ENCODE assay signal across 1 cellular context in genomic region chr12:53451661-53452158, GRCh38.
TF ChIP-seq lines count a peak whose summit lies in the region.

TSS of gene PCBP2 (plus strand) at chr12:53452102. CDS start at chr12:53454801, 2,699 bp downstream.

TF ChIP-seq in HepG2, 621 proteins besides CTCF, POLR2A, EP300 and RAD21 (continued from another document and continues in another):
- TF ChIP-seq ARID3A (IDR thresholded peaks at IDR 0.05; ENCODE audit: low read depth, low read length): peak; percentile 67
- TF ChIP-seq ARHGAP35 (CRISPR knock-in tag; IDR thresholded peaks at IDR 0.05; ENCODE audit: borderline replicate concordance): no peak
- no peak for TF ChIP-seq ZNF777 (CRISPR knock-in tag; IDR thresholded peaks at IDR 0.05)
- TF ChIP-seq TGIF2 (CRISPR knock-in tag; IDR thresholded peaks at IDR 0.05): peak; percentile 79; the same call in 1 of the 2 replicates
- TF ChIP-seq ZNF564 (CRISPR knock-in tag; IDR thresholded peaks at IDR 0.05): no peak; the same call in 1 of the 2 replicates
- TF ChIP-seq ZNF780A (CRISPR knock-in tag; IDR thresholded peaks at IDR 0.05): no peak
- no peak for TF ChIP-seq ZNF547 (CRISPR knock-in tag; IDR thresholded peaks at IDR 0.05)
- TF ChIP-seq ZNF432 (CRISPR knock-in tag; IDR thresholded peaks at IDR 0.05; ENCODE audit: borderline replicate concordance): no peak
- no peak for TF ChIP-seq SOX13 (IDR thresholded peaks at IDR 0.05)
- TF ChIP-seq SOX13 (CRISPR knock-in tag; conservative IDR thresholded peaks at IDR 0.05 in 1 of 2, IDR thresholded peaks at IDR 0.05 in 1 of 2): peak in 1 of 2 experiments; percentile 56; a peak in 2 of 4 replicates
- TF ChIP-seq ZNF639 (CRISPR knock-in tag; conservative IDR thresholded peaks at IDR 0.05): peak; percentile 86
- peak; percentile 73 for TF ChIP-seq MYC (CRISPR knock-in tag; IDR thresholded peaks at IDR 0.05; ENCODE audit: borderline replicate concordance)
- no peak for TF ChIP-seq CSRNP2 (CRISPR knock-in tag; conservative IDR thresholded peaks at IDR 0.05; ENCODE audit: low read depth)
- no peak for TF ChIP-seq ZNF34 (CRISPR knock-in tag; IDR thresholded peaks at IDR 0.05; ENCODE audit: borderline replicate concordance)
- TF ChIP-seq, protein P1, sequence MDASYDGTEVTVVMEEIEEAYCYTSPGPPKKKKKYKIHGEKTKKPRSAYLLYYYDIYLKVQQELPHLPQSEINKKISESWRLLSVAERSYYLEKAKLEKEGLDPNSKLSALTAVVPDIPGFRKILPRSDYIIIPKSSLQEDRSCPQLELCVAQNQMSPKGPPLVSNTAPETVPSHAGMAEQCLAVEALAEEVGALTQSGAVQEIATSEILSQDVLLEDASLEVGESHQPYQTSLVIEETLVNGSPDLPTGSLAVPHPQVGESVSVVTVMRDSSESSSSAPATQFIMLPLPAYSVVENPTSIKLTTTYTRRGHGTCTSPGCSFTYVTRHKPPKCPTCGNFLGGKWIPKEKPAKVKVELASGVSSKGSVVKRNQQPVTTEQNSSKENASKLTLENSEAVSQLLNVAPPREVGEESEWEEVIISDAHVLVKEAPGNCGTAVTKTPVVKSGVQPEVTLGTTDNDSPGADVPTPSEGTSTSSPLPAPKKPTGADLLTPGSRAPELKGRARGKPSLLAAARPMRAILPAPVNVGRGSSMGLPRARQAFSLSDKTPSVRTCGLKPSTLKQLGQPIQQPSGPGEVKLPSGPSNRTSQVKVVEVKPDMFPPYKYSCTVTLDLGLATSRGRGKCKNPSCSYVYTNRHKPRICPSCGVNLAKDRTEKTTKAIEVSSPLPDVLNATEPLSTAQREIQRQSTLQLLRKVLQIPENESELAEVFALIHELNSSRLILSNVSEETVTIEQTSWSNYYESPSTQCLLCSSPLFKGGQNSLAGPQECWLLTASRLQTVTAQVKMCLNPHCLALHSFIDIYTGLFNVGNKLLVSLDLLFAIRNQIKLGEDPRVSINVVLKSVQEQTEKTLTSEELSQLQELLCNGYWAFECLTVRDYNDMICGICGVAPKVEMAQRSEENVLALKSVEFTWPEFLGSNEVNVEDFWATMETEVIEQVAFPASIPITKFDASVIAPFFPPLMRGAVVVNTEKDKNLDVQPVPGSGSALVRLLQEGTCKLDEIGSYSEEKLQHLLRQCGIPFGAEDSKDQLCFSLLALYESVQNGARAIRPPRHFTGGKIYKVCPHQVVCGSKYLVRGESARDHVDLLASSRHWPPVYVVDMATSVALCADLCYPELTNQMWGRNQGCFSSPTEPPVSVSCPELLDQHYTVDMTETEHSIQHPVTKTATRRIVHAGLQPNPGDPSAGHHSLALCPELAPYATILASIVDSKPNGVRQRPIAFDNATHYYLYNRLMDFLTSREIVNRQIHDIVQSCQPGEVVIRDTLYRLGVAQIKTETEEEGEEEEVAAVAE (CRISPR knock-in tag; IDR thresholded peaks at IDR 0.05; ENCODE audit: borderline replicate concordance): 0 out of 2 replicates have a peak, but pooled peaks have one; percentile 54
- TF ChIP-seq HHEX (CRISPR knock-in tag; IDR thresholded peaks at IDR 0.05): peak; percentile 24; the same call in 1 of the 2 replicates
- TF ChIP-seq, protein P2, sequence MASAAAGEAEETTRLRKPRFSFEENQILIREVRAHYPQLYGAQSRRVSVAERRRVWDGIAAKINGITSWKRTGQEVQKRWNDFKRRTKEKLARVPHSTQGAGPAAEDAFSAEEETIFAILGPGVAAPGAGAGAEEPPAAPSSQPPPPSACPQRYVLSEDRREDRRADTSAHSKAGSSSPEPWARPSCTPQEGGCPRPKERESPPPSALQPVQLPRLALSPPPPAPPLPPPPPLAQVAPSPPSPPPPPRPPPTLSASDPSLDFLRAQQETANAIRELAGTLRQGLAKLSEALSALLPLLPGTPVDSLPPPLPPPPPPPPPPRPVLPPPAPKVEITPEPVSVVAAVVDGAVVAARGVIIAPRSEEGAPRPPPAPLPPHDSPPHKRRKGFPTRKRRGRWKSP (CRISPR knock-in tag; IDR thresholded peaks at IDR 0.05): peak; percentile 80
- peak; percentile 77 for TF ChIP-seq SKI (IDR thresholded peaks at IDR 0.05; ENCODE audit: partially characterized antibody)
- TF ChIP-seq, protein P3, sequence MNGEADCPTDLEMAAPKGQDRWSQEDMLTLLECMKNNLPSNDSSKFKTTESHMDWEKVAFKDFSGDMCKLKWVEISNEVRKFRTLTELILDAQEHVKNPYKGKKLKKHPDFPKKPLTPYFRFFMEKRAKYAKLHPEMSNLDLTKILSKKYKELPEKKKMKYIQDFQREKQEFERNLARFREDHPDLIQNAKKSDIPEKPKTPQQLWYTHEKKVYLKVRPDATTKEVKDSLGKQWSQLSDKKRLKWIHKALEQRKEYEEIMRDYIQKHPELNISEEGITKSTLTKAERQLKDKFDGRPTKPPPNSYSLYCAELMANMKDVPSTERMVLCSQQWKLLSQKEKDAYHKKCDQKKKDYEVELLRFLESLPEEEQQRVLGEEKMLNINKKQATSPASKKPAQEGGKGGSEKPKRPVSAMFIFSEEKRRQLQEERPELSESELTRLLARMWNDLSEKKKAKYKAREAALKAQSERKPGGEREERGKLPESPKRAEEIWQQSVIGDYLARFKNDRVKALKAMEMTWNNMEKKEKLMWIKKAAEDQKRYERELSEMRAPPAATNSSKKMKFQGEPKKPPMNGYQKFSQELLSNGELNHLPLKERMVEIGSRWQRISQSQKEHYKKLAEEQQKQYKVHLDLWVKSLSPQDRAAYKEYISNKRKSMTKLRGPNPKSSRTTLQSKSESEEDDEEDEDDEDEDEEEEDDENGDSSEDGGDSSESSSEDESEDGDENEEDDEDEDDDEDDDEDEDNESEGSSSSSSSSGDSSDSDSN (CRISPR knock-in tag; IDR thresholded peaks at IDR 0.05): no peak
- no peak for TF ChIP-seq FOXO4 (CRISPR knock-in tag; conservative IDR thresholded peaks at IDR 0.05)
- TF ChIP-seq ATF7-NPFF (CRISPR knock-in tag; IDR thresholded peaks at IDR 0.05; ENCODE audit: low read depth): peak; percentile 9; the same call in 1 of the 2 replicates
- peak; percentile 53; the same call in 1 of the 2 replicates for TF ChIP-seq RFXAP (CRISPR knock-in tag; IDR thresholded peaks at IDR 0.05; ENCODE audit: borderline replicate concordance)
- peak; percentile 74; the same call in 1 of the 2 replicates for TF ChIP-seq ZMAT3 (CRISPR knock-in tag; conservative IDR thresholded peaks at IDR 0.05)
- TF ChIP-seq, protein P4, sequence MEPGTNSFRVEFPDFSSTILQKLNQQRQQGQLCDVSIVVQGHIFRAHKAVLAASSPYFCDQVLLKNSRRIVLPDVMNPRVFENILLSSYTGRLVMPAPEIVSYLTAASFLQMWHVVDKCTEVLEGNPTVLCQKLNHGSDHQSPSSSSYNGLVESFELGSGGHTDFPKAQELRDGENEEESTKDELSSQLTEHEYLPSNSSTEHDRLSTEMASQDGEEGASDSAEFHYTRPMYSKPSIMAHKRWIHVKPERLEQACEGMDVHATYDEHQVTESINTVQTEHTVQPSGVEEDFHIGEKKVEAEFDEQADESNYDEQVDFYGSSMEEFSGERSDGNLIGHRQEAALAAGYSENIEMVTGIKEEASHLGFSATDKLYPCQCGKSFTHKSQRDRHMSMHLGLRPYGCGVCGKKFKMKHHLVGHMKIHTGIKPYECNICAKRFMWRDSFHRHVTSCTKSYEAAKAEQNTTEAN (CRISPR knock-in tag; conservative IDR thresholded peaks at IDR 0.05): no peak
- TF ChIP-seq CCAR2 (optimal IDR thresholded peaks at IDR 0.05; ENCODE audit: low read depth, low read length): peak; percentile 97
- TF ChIP-seq ZXDC (CRISPR knock-in tag; IDR thresholded peaks at IDR 0.05): no peak
- peak; percentile 73 for TF ChIP-seq HNRNPLL (IDR thresholded peaks at IDR 0.05; ENCODE audit: low read depth, low read length, poor library complexity, severe bottlenecking)
- peak; percentile 79 for TF ChIP-seq YY1 (IDR thresholded peaks at IDR 0.05; ENCODE audit: insufficient read depth, insufficient replicate concordance, low read depth, low read length)
- TF ChIP-seq, protein P5, sequence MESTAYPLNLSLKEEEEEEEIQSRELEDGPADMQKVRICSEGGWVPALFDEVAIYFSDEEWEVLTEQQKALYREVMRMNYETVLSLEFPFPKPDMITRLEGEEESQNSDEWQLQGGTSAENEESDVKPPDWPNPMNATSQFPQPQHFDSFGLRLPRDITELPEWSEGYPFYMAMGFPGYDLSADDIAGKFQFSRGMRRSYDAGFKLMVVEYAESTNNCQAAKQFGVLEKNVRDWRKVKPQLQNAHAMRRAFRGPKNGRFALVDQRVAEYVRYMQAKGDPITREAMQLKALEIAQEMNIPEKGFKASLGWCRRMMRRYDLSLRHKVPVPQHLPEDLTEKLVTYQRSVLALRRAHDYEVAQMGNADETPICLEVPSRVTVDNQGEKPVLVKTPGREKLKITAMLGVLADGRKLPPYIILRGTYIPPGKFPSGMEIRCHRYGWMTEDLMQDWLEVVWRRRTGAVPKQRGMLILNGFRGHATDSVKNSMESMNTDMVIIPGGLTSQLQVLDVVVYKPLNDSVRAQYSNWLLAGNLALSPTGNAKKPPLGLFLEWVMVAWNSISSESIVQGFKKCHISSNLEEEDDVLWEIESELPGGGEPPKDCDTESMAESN (CRISPR knock-in tag; conservative IDR thresholded peaks at IDR 0.05): peak; percentile 81; the same call in 1 of the 2 replicates
- TF ChIP-seq ZNF746 (CRISPR knock-in tag; IDR thresholded peaks at IDR 0.05): peak; percentile 95
- TF ChIP-seq NFKBIZ (CRISPR knock-in tag; IDR thresholded peaks at IDR 0.05): peak; percentile 62; the same call in 1 of the 2 replicates
- TF ChIP-seq TEAD2 (CRISPR knock-in tag; IDR thresholded peaks at IDR 0.05): no peak
- no peak for TF ChIP-seq ZNF781 (CRISPR knock-in tag; IDR thresholded peaks at IDR 0.05; ENCODE audit: borderline replicate concordance, not compliant biosample characterization)
